ENCODE assay signal across 22 cellular contexts in genomic region chr10:73465978-73466709, GRCh38.
"Had no signal": no experiment of that assay in that cellular context is flagged by ENCODE, and none has a peak within 500 bp of the region (broad histone marks: within the 10 kb centered on the region; RNA-seq: fewer than 3 reads in every experiment).

No MANE protein-coding gene starts in this region.

- DNase-seq: effector memory CD8-positive, alpha-beta T cell; esophagus squamous epithelium; foreskin fibroblast; head of caudate nucleus; mammary epithelial cell; naive thymus-derived CD8-positive, alpha-beta T cell; posterior cingulate gyrus; right cardiac atrium; spleen; stimulated activated CD4-positive, alpha-beta T cell treated with anti-CD3 and anti-CD28 coated beads, Interleukin-15, amount 100 ng/mL, for 24 hours; stimulated activated CD4-positive, alpha-beta T cell treated with anti-CD3 and anti-CD28 coated beads, Interleukin-1b, Interleukin-23, amount 100 ng/mL, for 48 hours; stimulated activated CD4-positive, alpha-beta T cell treated with anti-CD3 and anti-CD28 coated beads, Interleukin-4, amount 100 ng/mL, for 4 hours; stimulated activated naive CD4-positive, alpha-beta T cell; stomach; substantia nigra; transverse colon had no signal

- H3K4me3 Mint-ChIP-seq: dendritic cell treated with granulocyte-macrophage colony-stimulating factor and Interleukin-4, amounts not matched to agents 40 ng/mL and 50 ng/mL, for 4 days; effector memory CD8-positive, alpha-beta T cell; naive thymus-derived CD8-positive, alpha-beta T cell; neural crest cell had no signal

- H3K27me3 Mint-ChIP-seq: dendritic cell treated with granulocyte-macrophage colony-stimulating factor and Interleukin-4, amounts not matched to agents 40 ng/mL and 50 ng/mL, for 4 days; effector memory CD8-positive, alpha-beta T cell; naive thymus-derived CD8-positive, alpha-beta T cell had no signal

- H3K4me3 ChIP-seq: esophagus squamous epithelium, hepatocyte, spleen, stomach, thoracic aorta, transverse colon had no signal

- H3K4me1 ChIP-seq: esophagus squamous epithelium had no signal

- ATAC-seq: effector memory CD8-positive, alpha-beta T cell; left lobe of liver; naive thymus-derived CD8-positive, alpha-beta T cell; right cardiac atrium had no signal

- H3K27ac ChIP-seq: esophagus squamous epithelium, hepatocyte, spleen, stomach, thoracic aorta, transverse colon had no signal

- H3K27me3 ChIP-seq: esophagus squamous epithelium, hepatocyte, spleen, stomach, transverse colon had no signal

- H3K9me3 ChIP-seq: esophagus squamous epithelium, spleen, stomach, thoracic aorta, transverse colon had no signal

- H3K27ac Mint-ChIP-seq: dendritic cell treated with granulocyte-macrophage colony-stimulating factor and Interleukin-4, amounts not matched to agents 40 ng/mL and 50 ng/mL, for 4 days had no signal

- FAIRE-seq: colon had no signal

- H3K9me3 Mint-ChIP-seq: dendritic cell treated with granulocyte-macrophage colony-stimulating factor and Interleukin-4, amounts not matched to agents 40 ng/mL and 50 ng/mL, for 4 days; effector memory CD8-positive, alpha-beta T cell; naive thymus-derived CD8-positive, alpha-beta T cell; neural crest cell had no signal
